Comparison of ENCODE assay signal across 13 cellular contexts in genomic region chr3:50211368-50211717, GRCh38. TPM values are rescaled to one million over a fixed set of nuclear protein-coding genes. Genes with fewer than 3 reads are reported as not detected.
A peak's percentile ranks its signal among the peaks of the same experiment; 100 is the strongest.
DNase-seq lines count a peak whose midpoint lies in the region; ATAC-seq, FAIRE-seq and TF ChIP-seq lines count a peak whose summit lies in the region.
"Not testable (repeated sequence)": the region's sequence is repeated elsewhere in the genome, so short reads cannot be mapped to it uniquely, and the experiment has no call there.
"Had no signal": no experiment of that assay in that cellular context is flagged by ENCODE, and none has a peak within 500 bp of the region (broad histone marks: within the 10 kb centered on the region; RNA-seq: fewer than 3 reads in every experiment).

No MANE protein-coding gene starts in this region.

- in situ Hi-C loops in HepG2 (cut with HindIII; ENCODE audit: extremely low pct_ligation_motif_present, low pct_unique_long_range_greater_than_20kb): not testable (repeated sequence)

- not testable (repeated sequence) for TF ChIP-seq EP300 in A549 (IDR thresholded peaks at IDR 0.05); HepG2 (IDR thresholded peaks at IDR 0.05; ENCODE audit: low read depth in 2 of 2, low read length in 2 of 2); HepG2 (CRISPR knock-in tag; IDR thresholded peaks at IDR 0.05; ENCODE audit: borderline replicate concordance)

- not testable (repeated sequence) for BruUV-seq in HepG2 (replicated peaks; lab: Mats Ljungman, UMichigan)

- FAIRE-seq in A549 (lab: Jason Lieb, UNC): not testable (repeated sequence)
- FAIRE-seq in HepG2 (lab: Jason Lieb, UNC): peak; percentile 65

- peak overlapping the region; percentile 74 for H3K9ac ChIP-seq in HepG2 (ENCODE audit: insufficient read depth, low read depth, low read length)
- not testable (repeated sequence) for H3K9ac ChIP-seq in neuronal stem cell (ENCODE audit: low read depth, low read length, poor library complexity)

- not testable (repeated sequence) for H3K4me3 Mint-ChIP-seq in T-helper 17 cell

- H2BK120ac ChIP-seq in neuronal stem cell (ENCODE audit: low read depth, low read length): not testable (repeated sequence)

- not testable (repeated sequence) for H2BK12ac ChIP-seq in neuronal stem cell (ENCODE audit: low read length)

- H3K14ac ChIP-seq in neuronal stem cell (ENCODE audit: low read length): not testable (repeated sequence)

- H3K4me2 ChIP-seq in A549; neuronal stem cell (ENCODE audit: insufficient read depth, low read length, poor library complexity, severe bottlenecking): not testable (repeated sequence)
- H3K4me2 ChIP-seq in HepG2 (ENCODE audit: low read depth, low read length): peak overlapping the region; percentile 79

- not testable (repeated sequence) for H3K4me1 ChIP-seq in A549; neuronal stem cell (ENCODE audit: control insufficient read depth in 2 of 2, insufficient read depth in 1 of 2, low read depth in 1 of 2, low read length in 2 of 2)
- peaks cover 80% of the 10 kb centered on the region for H3K4me1 ChIP-seq in HepG2 (ENCODE audit: insufficient read depth, low read length)

- POLR2A ChIA-PET in A549 (lab: Yijun Ruan, JAX): not testable (repeated sequence)
- POLR2A ChIA-PET in HepG2 (lab: Yijun Ruan, JAX): interaction anchor here (1.1 to 16.5 kb wide), 19 partner anchors 4 to 126 kb away, joined by 3 to 844 read pairs (median 10); partner anchors contain the start of genes GNAI2, GNAT1, HYAL1 and HYAL3

- not testable (repeated sequence) for H3K27me3 ChIP-seq in dorsolateral prefrontal cortex; HepG2 (ENCODE audit: control insufficient read depth in 1 of 2, insufficient read depth in 2 of 2, low read length in 2 of 2)
- H3K27me3 ChIP-seq in neuronal stem cell (ENCODE audit: control insufficient read depth in 3 of 3, insufficient read depth in 3 of 3, low read depth in 1 of 3, low read length in 3 of 3): peaks cover 0 to 78% (median 7%) of the 10 kb centered on the region in 3 experiments

- not testable (repeated sequence) for TF ChIP-seq RAD21 in A549 (conservative IDR thresholded peaks at IDR 0.05 in 1 of 2, IDR thresholded peaks at IDR 0.05 in 1 of 2); HepG2 (CRISPR knock-in tag; IDR thresholded peaks at IDR 0.05)

- H3K4ac ChIP-seq in neuronal stem cell (ENCODE audit: low read length): not testable (repeated sequence)

- H3K79me2 ChIP-seq in HepG2 (ENCODE audit: insufficient read depth, low read length): peaks cover 41% of the 10 kb centered on the region

- not testable (repeated sequence) for H2AK5ac ChIP-seq in neuronal stem cell (ENCODE audit: low read depth, low read length)

- H3K27ac Mint-ChIP-seq in T-helper 17 cell: peak overlapping the region; percentile 11

- H3K36me3 ChIP-seq in HepG2 (replicated peaks in 1 of 2; ENCODE audit: control insufficient read depth in 1 of 2, insufficient read depth in 2 of 2, low read length in 2 of 2): peaks cover 8 to 28% of the 10 kb centered on the region in 2 experiments; a peak in 4 of 5 replicates
- H3K36me3 ChIP-seq in neuronal stem cell (replicated peaks in 1 of 2; ENCODE audit: control insufficient read depth in 2 of 2, insufficient read depth in 2 of 2, low read length in 2 of 2): not testable (repeated sequence)

- ATAC-seq in A549, T-helper 17 cell, HepG2: not testable (repeated sequence)

- peaks cover 24% of the 10 kb centered on the region for H3K27me3 Mint-ChIP-seq in T-helper 17 cell

- intact Hi-C loops in dorsolateral prefrontal cortex (cut with DNase I): loop anchor here in 1 of 2 donors (10.0 kb wide), 1 partner anchor 657 kb away; the partner anchor contains the start of gene BSN
- intact Hi-C loops in HepG2 (cut with micrococcal nuclease; ENCODE audit: unreplicated experiment): not testable (repeated sequence)

- TF ChIP-seq POLR2A in A549 (IDR thresholded peaks at IDR 0.05; ENCODE audit: low read length); HepG2 (IDR thresholded peaks at IDR 0.05; ENCODE audit: insufficient read depth in 1 of 2, low read depth in 2 of 2, low read length in 2 of 2): not testable (repeated sequence)

- not testable (repeated sequence) for TF ChIP-seq CTCF in A549 (IDR thresholded peaks at IDR 0.05); dorsolateral prefrontal cortex (IDR thresholded peaks at IDR 0.05 in 54 of 56, conservative IDR thresholded peaks at IDR 0.05 in 2 of 56; ENCODE audit: low read depth in 1 of 56, partially characterized antibody in 56 of 56); HepG2 (CRISPR knock-in tag; IDR thresholded peaks at IDR 0.05)

- not testable (repeated sequence) for H3K23ac ChIP-seq in neuronal stem cell (ENCODE audit: low read depth, low read length, poor library complexity)

- not testable (repeated sequence) for H3K27ac ChIP-seq in A549; neuronal stem cell (replicated peaks; ENCODE audit: low read length)
- H3K27ac ChIP-seq in dorsolateral prefrontal cortex: peak overlapping the region in 32 of 59 donors; percentile 10 to 98 (median 78)
- peak overlapping the region; percentile 99 for H3K27ac ChIP-seq in HepG2 (ENCODE audit: extremely low read length, insufficient read depth, low read length)

- peak overlapping the region; percentile 73 for H3K18ac ChIP-seq in neuronal stem cell (ENCODE audit: low read length)

- H3K4me1 Mint-ChIP-seq in T-helper 17 cell: not testable (repeated sequence)

- not testable (repeated sequence) for H4K20me1 ChIP-seq in HepG2 (ENCODE audit: insufficient read depth, low read length)

- H3K9me3 ChIP-seq in A549; T-helper 17 cell (ENCODE audit: control insufficient read depth, low read length, poor library complexity, severe bottlenecking); HepG2 (ENCODE audit: low read length); neuronal stem cell (replicated peaks in 1 of 2; ENCODE audit: control insufficient read depth in 2 of 2, insufficient read depth in 1 of 2, low read depth in 1 of 2, low read length in 2 of 2): not testable (repeated sequence)

- H2BK15ac ChIP-seq in neuronal stem cell (ENCODE audit: low read length): not testable (repeated sequence)

- H3K79me1 ChIP-seq in neuronal stem cell (ENCODE audit: low read depth, low read length): not testable (repeated sequence)

- H2AFZ ChIP-seq in HepG2 (ENCODE audit: low read length); neuronal stem cell (ENCODE audit: low read length): not testable (repeated sequence)

- not testable (repeated sequence) for H4K91ac ChIP-seq in neuronal stem cell (ENCODE audit: low read depth, low read length, poor library complexity)

- H2BK5ac ChIP-seq in neuronal stem cell (ENCODE audit: low read length): not testable (repeated sequence)

- CTCF ChIA-PET in A549 (lab: Yijun Ruan, JAX): interaction anchor here (1.0 to 25.9 kb wide), 5 partner anchors 13 to 113 kb away, joined by 3 to 550 read pairs (median 11); partner anchors contain the start of gene GNAT1
- CTCF ChIA-PET in HepG2 (lab: Yijun Ruan, JAX; ENCODE audit: low intra/inter-chr PET ratio, low total read pairs): interaction anchor here (2.7 kb wide), 1 partner anchor 16 kb away, joined by 15 read pairs; no protein-coding TSS in a partner anchor

- not testable (repeated sequence) for H4K8ac ChIP-seq in neuronal stem cell (ENCODE audit: low read depth, low read length)

- 93% methylated on average over 5 of the region's 5 CpGs for WGBS in A549 (ENCODE audit: missing lambda C conversion rate)
- WGBS in HepG2 (ENCODE audit: low lambda C conversion rate): 53% methylated on average over 5 of the region's 5 CpGs
- WGBS in neuronal stem cell (ENCODE audit: extremely low coverage in 2 of 2, insufficient read length in 2 of 2, insufficient replicate concordance in 1 of 2), 2 donors: no CpG with 5 or more reads among the region's 5 CpGs

- H3K36me3 Mint-ChIP-seq in T-helper 17 cell (ENCODE audit: low read depth): not testable (repeated sequence)

- not testable (repeated sequence) for H3K4me3 ChIP-seq in A549; dorsolateral prefrontal cortex; neuronal stem cell (ENCODE audit: low read length in 2 of 2)
- H3K4me3 ChIP-seq in HepG2 (replicated peaks in 1 of 3; ENCODE audit: insufficient read depth in 1 of 3, low read depth in 2 of 3, low read length in 3 of 3): peak overlapping the region in 1 of 3 experiments; percentile 61; a peak in 1 of 6 replicates

- DNase-seq in A549 (ENCODE audit: low read depth in 1 of 2, low spot score in 1 of 2); T-helper 17 cell; dorsolateral prefrontal cortex; HepG2 (ENCODE audit: low spot score); neuronal stem cell (ENCODE audit: low spot score): not testable (repeated sequence)

RNA-seq across cellular contexts. Expression of gene SLC38A3, which starts 6.3 kb away (rescaled TPM):
- polyA plus RNA-seq in A549 (2011; rRNA removed) (0.05 and 0.12 TPM in 2 replicates), A549 (2017; fragmentation: RNase III; extraction: RNeasy Plus Mini Kit Qiagen cat#74134 plus additional on column Dnase treatment) (0.10 to 0.13 TPM in 2 of 3 replicates, not detected in the other), HepG2 (2011; rRNA removed) (164 and 247 TPM in 2 replicates)
- 0.04 and 0.05 TPM in 2 replicates for polyA plus RNA-seq in A549 (2012; cell fraction: cytosol; rRNA removed)
- polyA plus RNA-seq in A549 (2012; cell fraction: nucleus; rRNA removed): 0.04 and 0.11 TPM in 2 replicates
- polyA minus RNA-seq in A549 (2011; rRNA and poly(A)+ RNA removed): 0.39 TPM in 1 of 2 replicates, not detected in the other
- total RNA-seq in T-helper 17 cell (under 1 TPM in 1 of 2 donors, not detected in 1; 0.78 TPM), dorsolateral prefrontal cortex (10 to 100 TPM; 12.5 to 71.4 (median 28.5) TPM), HepG2 (2016; rRNA removed; fragmentation: Illumina TruSeq; extraction: Trizol) (14.3 and 29.8 TPM in 2 replicates)
- 9.4 and 12.0 TPM in 2 replicates for total RNA-seq in HepG2 (2016; cell fraction: cytosol; rRNA removed; fragmentation: Illumina TruSeq; extraction: Trizol; ENCODE audit: low read depth)
- 14.3 and 31.3 TPM in 2 replicates for total RNA-seq in HepG2 (2016; cell fraction: insoluble cytoplasmic fraction; rRNA removed; fragmentation: Illumina TruSeq; extraction: Trizol)
- 13.7 and 15.1 TPM in 2 replicates for total RNA-seq in HepG2 (2016; cell fraction: membrane; rRNA removed; fragmentation: Illumina TruSeq; extraction: Trizol)
- total RNA-seq in HepG2 (2016; cell fraction: nucleus; rRNA removed; fragmentation: Illumina TruSeq; extraction: Trizol): 51.2 and 60.9 TPM in 2 replicates
- polyA plus RNA-seq in HepG2 (2011; cell fraction: cytosol; rRNA removed): 69.6 and 77.8 TPM in 2 replicates
- 645 and 755 TPM in 2 replicates for polyA plus RNA-seq in HepG2 (2011; cell fraction: nucleus; rRNA removed)
- 101 and 126 TPM in 2 replicates for polyA plus RNA-seq in HepG2 (2012)
- polyA plus RNA-seq in HepG2 (2016; cell fraction: cytosol; fragmentation: Illumina TruSeq; extraction: Trizol; ENCODE audit: low read depth): 7.3 and 7.5 TPM in 2 replicates
- 17.2 and 22.9 TPM in 2 replicates for polyA plus RNA-seq in HepG2 (2016; cell fraction: insoluble cytoplasmic fraction; fragmentation: Illumina TruSeq; extraction: Trizol; ENCODE audit: low read depth)
- polyA plus RNA-seq in HepG2 (2016; cell fraction: membrane; fragmentation: Illumina TruSeq; extraction: Trizol; ENCODE audit: low read depth): 12.8 and 13.7 TPM in 2 replicates
- polyA plus RNA-seq in HepG2 (2016; cell fraction: nucleus; fragmentation: Illumina TruSeq; extraction: Trizol; ENCODE audit: insufficient read depth, low read depth): 146 and 148 TPM in 2 replicates
- 0.14 and 257 TPM in 2 replicates for polyA minus RNA-seq in HepG2 (2011; rRNA and poly(A)+ RNA removed; ENCODE audit: low replicate concordance)
- polyA minus RNA-seq in HepG2 (2011; cell fraction: cytosol; rRNA and poly(A)+ RNA removed): 61.1 and 83.0 TPM in 2 replicates
- polyA minus RNA-seq in HepG2 (2011; cell fraction: nucleus; rRNA and poly(A)+ RNA removed): 113 and 140 TPM in 2 replicates
- polyA plus RNA-seq in neuronal stem cell (2013, experiment 1 of 2): 3.5 TPM
- polyA plus RNA-seq in neuronal stem cell (2013, experiment 2 of 2): 3.2 TPM
- total RNA-seq: A673; CD4-positive, alpha-beta memory T cell; Daoy; GM23248; HT1080 had no signal
- polyA plus RNA-seq: CD14-positive monocyte; CD4-positive, alpha-beta memory T cell had no signal

RNA-seq across cellular contexts. Expression of gene GNAT1, which starts 19.9 kb away (rescaled TPM):
- not detected in 2 replicates for polyA plus RNA-seq in A549 (2011; rRNA removed)
- polyA plus RNA-seq in A549 (2012; cell fraction: cytosol; rRNA removed): 0.04 TPM in 1 of 2 replicates, not detected in the other
- polyA plus RNA-seq in A549 (2012; cell fraction: nucleus; rRNA removed): not detected in 2 replicates
- polyA plus RNA-seq in A549 (2017; fragmentation: RNase III; extraction: RNeasy Plus Mini Kit Qiagen cat#74134 plus additional on column Dnase treatment): not detected in 3 replicates
- not detected in 2 replicates for polyA minus RNA-seq in A549 (2011; rRNA and poly(A)+ RNA removed)
- under 1 TPM in 1 of 2 donors, not detected in 1; 0.10 TPM for total RNA-seq in T-helper 17 cell
- total RNA-seq in dorsolateral prefrontal cortex: 1 to 10 TPM in 1 of 120 experiments, under 1 TPM in 13, not detected in 106; 0.20 to 1.6 (median 0.31) TPM
- 0.15 TPM in 1 of 2 replicates, not detected in the other for total RNA-seq in HepG2 (2016; rRNA removed; fragmentation: Illumina TruSeq; extraction: Trizol)
- total RNA-seq in HepG2 (2016; cell fraction: cytosol; rRNA removed; fragmentation: Illumina TruSeq; extraction: Trizol; ENCODE audit: low read depth): 1.8 and 2.0 TPM in 2 replicates
- 0.09 and 0.28 TPM in 2 replicates for total RNA-seq in HepG2 (2016; cell fraction: insoluble cytoplasmic fraction; rRNA removed; fragmentation: Illumina TruSeq; extraction: Trizol)
- total RNA-seq in HepG2 (2016; cell fraction: membrane; rRNA removed; fragmentation: Illumina TruSeq; extraction: Trizol): 0.87 and 1.1 TPM in 2 replicates
- 0.25 and 0.44 TPM in 2 replicates for total RNA-seq in HepG2 (2016; cell fraction: nucleus; rRNA removed; fragmentation: Illumina TruSeq; extraction: Trizol)
- 0.03 TPM in 1 of 2 replicates, not detected in the other for polyA plus RNA-seq in HepG2 (2011; rRNA removed)
- polyA plus RNA-seq in HepG2 (2011; cell fraction: cytosol; rRNA removed): not detected in 2 replicates
- polyA plus RNA-seq in HepG2 (2011; cell fraction: nucleus; rRNA removed): 0.14 and 0.33 TPM in 2 replicates
- 0.08 TPM in 1 of 2 replicates, not detected in the other for polyA plus RNA-seq in HepG2 (2012)
- polyA plus RNA-seq in HepG2 (2016; cell fraction: cytosol; fragmentation: Illumina TruSeq; extraction: Trizol; ENCODE audit: low read depth): not detected in 2 replicates
- not detected in 2 replicates for polyA plus RNA-seq in HepG2 (2016; cell fraction: insoluble cytoplasmic fraction; fragmentation: Illumina TruSeq; extraction: Trizol; ENCODE audit: low read depth)
- not detected in 2 replicates for polyA plus RNA-seq in HepG2 (2016; cell fraction: membrane; fragmentation: Illumina TruSeq; extraction: Trizol; ENCODE audit: low read depth)
- polyA plus RNA-seq in HepG2 (2016; cell fraction: nucleus; fragmentation: Illumina TruSeq; extraction: Trizol; ENCODE audit: insufficient read depth, low read depth): 0.31 TPM in 1 of 2 replicates, not detected in the other
- polyA minus RNA-seq in HepG2 (2011; rRNA and poly(A)+ RNA removed; ENCODE audit: low replicate concordance): 0.47 and 2.3 TPM in 2 replicates
- polyA minus RNA-seq in HepG2 (2011; cell fraction: cytosol; rRNA and poly(A)+ RNA removed): 0.26 TPM in 1 of 2 replicates, not detected in the other
- polyA minus RNA-seq in HepG2 (2011; cell fraction: nucleus; rRNA and poly(A)+ RNA removed): 1.2 and 1.5 TPM in 2 replicates
- 0.03 TPM for polyA plus RNA-seq in neuronal stem cell (2013, experiment 1 of 2)
- polyA plus RNA-seq in neuronal stem cell (2013, experiment 2 of 2): 0.04 TPM
- total RNA-seq: A673; CD4-positive, alpha-beta memory T cell; Daoy; GM23248; HFFc6; HT1080 had no signal
- polyA plus RNA-seq: AG04450; CD14-positive monocyte; CD4-positive, alpha-beta memory T cell; GM23248 had no signal

RNA-seq across cellular contexts. Expression of gene GNAI2, which starts 24.7 kb away (rescaled TPM):
- polyA plus RNA-seq in A549 (2011; rRNA removed): 67.0 and 67.8 TPM in 2 replicates
- 102 and 107 TPM in 2 replicates for polyA plus RNA-seq in A549 (2012; cell fraction: cytosol; rRNA removed)
- 51.4 and 67.2 TPM in 2 replicates for polyA plus RNA-seq in A549 (2012; cell fraction: nucleus; rRNA removed)
- 44.6 to 48.8 TPM (median 47.4 TPM) in 3 replicates for polyA plus RNA-seq in A549 (2017; fragmentation: RNase III; extraction: RNeasy Plus Mini Kit Qiagen cat#74134 plus additional on column Dnase treatment)
- 68.0 and 84.2 TPM in 2 replicates for polyA minus RNA-seq in A549 (2011; rRNA and poly(A)+ RNA removed)
- total RNA-seq in T-helper 17 cell: 100 to 1,000 TPM; 266 to 288 TPM
- 100 to 1,000 TPM; 117 to 240 (median 161) TPM for total RNA-seq in dorsolateral prefrontal cortex
- 34.5 and 51.1 TPM in 2 replicates for total RNA-seq in HepG2 (2016; rRNA removed; fragmentation: Illumina TruSeq; extraction: Trizol)
- total RNA-seq in HepG2 (2016; cell fraction: cytosol; rRNA removed; fragmentation: Illumina TruSeq; extraction: Trizol; ENCODE audit: low read depth): 26.6 and 32.1 TPM in 2 replicates
- 33.4 and 51.3 TPM in 2 replicates for total RNA-seq in HepG2 (2016; cell fraction: insoluble cytoplasmic fraction; rRNA removed; fragmentation: Illumina TruSeq; extraction: Trizol)
- total RNA-seq in HepG2 (2016; cell fraction: membrane; rRNA removed; fragmentation: Illumina TruSeq; extraction: Trizol): 43.7 and 48.0 TPM in 2 replicates
- total RNA-seq in HepG2 (2016; cell fraction: nucleus; rRNA removed; fragmentation: Illumina TruSeq; extraction: Trizol): 26.6 and 32.5 TPM in 2 replicates
- polyA plus RNA-seq in HepG2 (2011; rRNA removed): 66.1 and 66.2 TPM in 2 replicates
- polyA plus RNA-seq in HepG2 (2011; cell fraction: cytosol; rRNA removed): 64.5 and 77.2 TPM in 2 replicates
- 39.4 and 42.6 TPM in 2 replicates for polyA plus RNA-seq in HepG2 (2011; cell fraction: nucleus; rRNA removed)
- polyA plus RNA-seq in HepG2 (2012): 25.4 and 25.9 TPM in 2 replicates
- polyA plus RNA-seq in HepG2 (2016; cell fraction: cytosol; fragmentation: Illumina TruSeq; extraction: Trizol; ENCODE audit: low read depth): 37.3 and 42.8 TPM in 2 replicates
- polyA plus RNA-seq in HepG2 (2016; cell fraction: insoluble cytoplasmic fraction; fragmentation: Illumina TruSeq; extraction: Trizol; ENCODE audit: low read depth): 57.1 and 66.6 TPM in 2 replicates
- 69.3 and 71.1 TPM in 2 replicates for polyA plus RNA-seq in HepG2 (2016; cell fraction: membrane; fragmentation: Illumina TruSeq; extraction: Trizol; ENCODE audit: low read depth)
- 73.5 and 75.3 TPM in 2 replicates for polyA plus RNA-seq in HepG2 (2016; cell fraction: nucleus; fragmentation: Illumina TruSeq; extraction: Trizol; ENCODE audit: insufficient read depth, low read depth)
- 111 and 236 TPM in 2 replicates for polyA minus RNA-seq in HepG2 (2011; rRNA and poly(A)+ RNA removed; ENCODE audit: low replicate concordance)
- 26.0 and 26.4 TPM in 2 replicates for polyA minus RNA-seq in HepG2 (2011; cell fraction: cytosol; rRNA and poly(A)+ RNA removed)
- 16.4 and 20.0 TPM in 2 replicates for polyA minus RNA-seq in HepG2 (2011; cell fraction: nucleus; rRNA and poly(A)+ RNA removed)
- 457 TPM for polyA plus RNA-seq in neuronal stem cell (2013, experiment 1 of 2)
- polyA plus RNA-seq in neuronal stem cell (2013, experiment 2 of 2): 458 TPM

RNA-seq across cellular contexts. Expression of gene SEMA3F, which starts 56.2 kb away (rescaled TPM):
- 2.9 and 5.0 TPM in 2 replicates for polyA plus RNA-seq in A549 (2011; rRNA removed)
- 3.9 and 5.8 TPM in 2 replicates for polyA plus RNA-seq in A549 (2012; cell fraction: cytosol; rRNA removed)
- 7.9 and 11.6 TPM in 2 replicates for polyA plus RNA-seq in A549 (2012; cell fraction: nucleus; rRNA removed)
- 9.0 to 10.6 TPM (median 10.1 TPM) in 3 replicates for polyA plus RNA-seq in A549 (2017; fragmentation: RNase III; extraction: RNeasy Plus Mini Kit Qiagen cat#74134 plus additional on column Dnase treatment)
- 8.6 and 8.9 TPM in 2 replicates for polyA minus RNA-seq in A549 (2011; rRNA and poly(A)+ RNA removed)
- under 1 TPM in 1 of 2 donors, not detected in 1; 0.18 TPM for total RNA-seq in T-helper 17 cell
- 10 to 100 TPM in 39 of 120 experiments, 1 to 10 TPM in 81; 1.9 to 30.3 (median 8.3) TPM for total RNA-seq in dorsolateral prefrontal cortex
- 3.6 and 7.6 TPM in 2 replicates for total RNA-seq in HepG2 (2016; rRNA removed; fragmentation: Illumina TruSeq; extraction: Trizol)
- 1.5 and 1.7 TPM in 2 replicates for total RNA-seq in HepG2 (2016; cell fraction: cytosol; rRNA removed; fragmentation: Illumina TruSeq; extraction: Trizol; ENCODE audit: low read depth)
- total RNA-seq in HepG2 (2016; cell fraction: insoluble cytoplasmic fraction; rRNA removed; fragmentation: Illumina TruSeq; extraction: Trizol): 3.6 and 8.8 TPM in 2 replicates
- 4.9 and 5.4 TPM in 2 replicates for total RNA-seq in HepG2 (2016; cell fraction: membrane; rRNA removed; fragmentation: Illumina TruSeq; extraction: Trizol)
- 8.8 and 9.1 TPM in 2 replicates for total RNA-seq in HepG2 (2016; cell fraction: nucleus; rRNA removed; fragmentation: Illumina TruSeq; extraction: Trizol)
- polyA plus RNA-seq in HepG2 (2011; rRNA removed): 14.8 and 17.2 TPM in 2 replicates
- polyA plus RNA-seq in HepG2 (2011; cell fraction: cytosol; rRNA removed): 13.5 and 13.7 TPM in 2 replicates
- polyA plus RNA-seq in HepG2 (2011; cell fraction: nucleus; rRNA removed): 22.1 and 33.2 TPM in 2 replicates
- 9.5 and 12.9 TPM in 2 replicates for polyA plus RNA-seq in HepG2 (2012)
- polyA plus RNA-seq in HepG2 (2016; cell fraction: cytosol; fragmentation: Illumina TruSeq; extraction: Trizol; ENCODE audit: low read depth): 2.0 and 2.5 TPM in 2 replicates
- polyA plus RNA-seq in HepG2 (2016; cell fraction: insoluble cytoplasmic fraction; fragmentation: Illumina TruSeq; extraction: Trizol; ENCODE audit: low read depth): 6.6 and 7.1 TPM in 2 replicates
- 5.8 and 6.2 TPM in 2 replicates for polyA plus RNA-seq in HepG2 (2016; cell fraction: membrane; fragmentation: Illumina TruSeq; extraction: Trizol; ENCODE audit: low read depth)
- polyA plus RNA-seq in HepG2 (2016; cell fraction: nucleus; fragmentation: Illumina TruSeq; extraction: Trizol; ENCODE audit: insufficient read depth, low read depth): 22.2 and 24.9 TPM in 2 replicates
- 63.3 and 65.7 TPM in 2 replicates for polyA minus RNA-seq in HepG2 (2011; rRNA and poly(A)+ RNA removed; ENCODE audit: low replicate concordance)
- 14.4 and 15.7 TPM in 2 replicates for polyA minus RNA-seq in HepG2 (2011; cell fraction: cytosol; rRNA and poly(A)+ RNA removed)
- polyA minus RNA-seq in HepG2 (2011; cell fraction: nucleus; rRNA and poly(A)+ RNA removed): 7.2 and 9.3 TPM in 2 replicates
- polyA plus RNA-seq in neuronal stem cell (2013, experiment 1 of 2): 68.0 TPM
- 67.2 TPM for polyA plus RNA-seq in neuronal stem cell (2013, experiment 2 of 2)
- total RNA-seq: CD4-positive, alpha-beta memory T cell had no signal
- polyA plus RNA-seq: CD14-positive monocyte; CD4-positive, alpha-beta memory T cell had no signal

RNA-seq across cellular contexts. Expression of gene SEMA3B, which starts 57.6 kb away (rescaled TPM):
- polyA plus RNA-seq in A549 (2011; rRNA removed): 6.5 and 6.8 TPM in 2 replicates
- polyA plus RNA-seq in A549 (2012; cell fraction: cytosol; rRNA removed): 7.5 and 9.0 TPM in 2 replicates
- polyA plus RNA-seq in A549 (2012; cell fraction: nucleus; rRNA removed): 57.8 and 81.9 TPM in 2 replicates
- polyA plus RNA-seq in A549 (2017; fragmentation: RNase III; extraction: RNeasy Plus Mini Kit Qiagen cat#74134 plus additional on column Dnase treatment): 6.5 to 8.4 TPM (median 7.4 TPM) in 3 replicates
- polyA minus RNA-seq in A549 (2011; rRNA and poly(A)+ RNA removed): 6.1 and 7.2 TPM in 2 replicates
- total RNA-seq in T-helper 17 cell: 1 to 10 TPM; 1.7 to 1.8 TPM
- total RNA-seq in dorsolateral prefrontal cortex: 100 to 1,000 TPM in 85 of 120 experiments, 10 to 100 TPM in 35; 36.0 to 486 (median 135) TPM
- total RNA-seq in HepG2 (2016; rRNA removed; fragmentation: Illumina TruSeq; extraction: Trizol): 25.6 and 93.2 TPM in 2 replicates
- total RNA-seq in HepG2 (2016; cell fraction: cytosol; rRNA removed; fragmentation: Illumina TruSeq; extraction: Trizol; ENCODE audit: low read depth): 12.3 and 13.3 TPM in 2 replicates
- 23.5 and 94.1 TPM in 2 replicates for total RNA-seq in HepG2 (2016; cell fraction: insoluble cytoplasmic fraction; rRNA removed; fragmentation: Illumina TruSeq; extraction: Trizol)
- 18.0 and 19.0 TPM in 2 replicates for total RNA-seq in HepG2 (2016; cell fraction: membrane; rRNA removed; fragmentation: Illumina TruSeq; extraction: Trizol)
- total RNA-seq in HepG2 (2016; cell fraction: nucleus; rRNA removed; fragmentation: Illumina TruSeq; extraction: Trizol): 106 and 120 TPM in 2 replicates
- 158 and 173 TPM in 2 replicates for polyA plus RNA-seq in HepG2 (2011; rRNA removed)
- 99.8 and 199 TPM in 2 replicates for polyA plus RNA-seq in HepG2 (2011; cell fraction: cytosol; rRNA removed)
- 824 and 1,487 TPM in 2 replicates for polyA plus RNA-seq in HepG2 (2011; cell fraction: nucleus; rRNA removed)
- polyA plus RNA-seq in HepG2 (2012): 48.8 and 75.5 TPM in 2 replicates
- 10.5 and 10.8 TPM in 2 replicates for polyA plus RNA-seq in HepG2 (2016; cell fraction: cytosol; fragmentation: Illumina TruSeq; extraction: Trizol; ENCODE audit: low read depth)
- polyA plus RNA-seq in HepG2 (2016; cell fraction: insoluble cytoplasmic fraction; fragmentation: Illumina TruSeq; extraction: Trizol; ENCODE audit: low read depth): 26.4 and 37.1 TPM in 2 replicates
- 15.3 and 17.6 TPM in 2 replicates for polyA plus RNA-seq in HepG2 (2016; cell fraction: membrane; fragmentation: Illumina TruSeq; extraction: Trizol; ENCODE audit: low read depth)
- 390 and 409 TPM in 2 replicates for polyA plus RNA-seq in HepG2 (2016; cell fraction: nucleus; fragmentation: Illumina TruSeq; extraction: Trizol; ENCODE audit: insufficient read depth, low read depth)
- polyA minus RNA-seq in HepG2 (2011; rRNA and poly(A)+ RNA removed; ENCODE audit: low replicate concordance): 84.6 and 160 TPM in 2 replicates
- polyA minus RNA-seq in HepG2 (2011; cell fraction: cytosol; rRNA and poly(A)+ RNA removed): 55.4 and 70.0 TPM in 2 replicates
- 81.1 and 108 TPM in 2 replicates for polyA minus RNA-seq in HepG2 (2011; cell fraction: nucleus; rRNA and poly(A)+ RNA removed)
- 5.0 TPM for polyA plus RNA-seq in neuronal stem cell (2013, experiment 1 of 2)
- polyA plus RNA-seq in neuronal stem cell (2013, experiment 2 of 2): 5.2 TPM
- polyA plus RNA-seq: CD14-positive monocyte; CD4-positive, alpha-beta memory T cell had no signal

Comparison
In these comparisons a context has a peak if more than half of its experiments do, and no peak if none do; other contexts are left out.
1. RNA of gene SLC38A3, which starts 6.3 kb away (total RNA-seq): 9.4 to 60.9 TPM in HepG2 and 12.5 to 71.4 TPM in dorsolateral prefrontal cortex; 0.78 TPM in T-helper 17 cell; every median in the first group is over 4 times any median in the second.